In the genomic region with DNA sequence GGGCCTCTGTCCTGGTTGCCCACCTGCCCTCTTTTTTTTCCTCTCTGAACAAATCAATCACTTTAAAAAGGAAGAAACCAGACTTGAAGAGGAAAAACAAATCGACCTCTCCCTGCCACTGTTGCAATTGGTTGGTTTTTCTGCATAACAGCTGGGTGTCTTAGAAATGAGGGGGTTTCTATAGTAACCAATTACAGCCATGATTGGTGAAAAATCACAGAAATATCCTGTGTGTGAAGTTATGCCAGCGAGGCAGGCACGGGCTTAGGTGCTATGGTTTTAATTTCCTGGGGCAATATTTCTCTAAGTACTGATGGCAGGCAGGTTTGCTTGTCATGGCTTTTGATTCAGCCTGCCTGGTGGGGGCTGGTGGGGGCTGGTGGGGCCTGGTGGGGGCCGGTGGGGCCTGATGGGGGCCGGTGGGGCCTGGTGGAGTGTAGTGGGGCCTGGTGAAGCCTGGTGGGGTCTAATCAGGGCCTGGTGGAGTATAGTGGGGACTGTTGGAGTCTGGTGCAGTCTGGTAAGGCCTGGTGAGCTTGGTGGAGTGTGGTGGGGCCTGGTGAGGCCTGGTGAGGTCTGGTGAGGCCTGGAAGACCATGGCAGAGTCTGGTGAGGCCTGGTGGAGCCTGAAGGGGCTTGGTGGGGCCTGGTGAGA, we compare ENCODE assay signal across 19 cellular contexts. TPM values are rescaled to one million over a fixed set of nuclear protein-coding genes. Genes with fewer than 3 reads are reported as not detected.
"Had no signal": no experiment of that assay in that cellular context is flagged by ENCODE, and none has a peak within 500 bp of the region (broad histone marks: within the 10 kb centered on the region; RNA-seq: fewer than 3 reads in every experiment).

No MANE protein-coding gene starts in this region.

- H3K4me1 ChIP-seq: gastrocnemius medialis, tibial artery, uterus had no signal

- H3K36me3 ChIP-seq: gastrocnemius medialis, heart right ventricle, neutrophil, right atrium auricular region, tibial artery, upper lobe of left lung, uterus had no signal

- H3K9me3 ChIP-seq: gastrocnemius medialis, heart right ventricle, neutrophil, right atrium auricular region, tibial artery, upper lobe of left lung, uterus had no signal

- H3K27me3 ChIP-seq: uterus had no signal

- H3K27ac Mint-ChIP-seq: natural killer cell had no signal

- H3K4me3 ChIP-seq: gastrocnemius medialis, heart right ventricle, right atrium auricular region, tibial artery, upper lobe of left lung, uterus had no signal

- DNase-seq: cortex of kidney; effector memory CD4-positive, alpha-beta T cell; gastrocnemius medialis; heart right ventricle; kidney glomerular epithelial cell; mammary epithelial cell; natural killer cell; small intestine; stimulated activated CD4-positive, alpha-beta T cell treated with anti-CD3 and anti-CD28 coated beads, Interleukin-12 subunit alpha, Interleukin-12 subunit beta, amount 100 ng/mL, for 4 hours; stimulated activated naive CD4-positive, alpha-beta T cell; tibial artery; upper lobe of left lung; uterus had no signal

- H3K36me3 Mint-ChIP-seq: natural killer cell had no signal

- H3K27ac ChIP-seq: gastrocnemius medialis, heart right ventricle, neutrophil, right atrium auricular region, tibial artery, upper lobe of left lung, uterus had no signal

- H3K9me3 Mint-ChIP-seq: natural killer cell had no signal

- ATAC-seq: esophagus mucosa, gastrocnemius medialis, heart right ventricle, left lobe of liver had no signal

- H3K4me3 Mint-ChIP-seq: natural killer cell had no signal

RNA-seq across cellular contexts. Expression of a gene that starts 54.6 kb away (rescaled TPM):
- total RNA-seq: chondrocyte, fibroblast of lung, natural killer cell had no signal
